ENCODE assay signal across 14 cellular contexts in the genomic region with DNA sequence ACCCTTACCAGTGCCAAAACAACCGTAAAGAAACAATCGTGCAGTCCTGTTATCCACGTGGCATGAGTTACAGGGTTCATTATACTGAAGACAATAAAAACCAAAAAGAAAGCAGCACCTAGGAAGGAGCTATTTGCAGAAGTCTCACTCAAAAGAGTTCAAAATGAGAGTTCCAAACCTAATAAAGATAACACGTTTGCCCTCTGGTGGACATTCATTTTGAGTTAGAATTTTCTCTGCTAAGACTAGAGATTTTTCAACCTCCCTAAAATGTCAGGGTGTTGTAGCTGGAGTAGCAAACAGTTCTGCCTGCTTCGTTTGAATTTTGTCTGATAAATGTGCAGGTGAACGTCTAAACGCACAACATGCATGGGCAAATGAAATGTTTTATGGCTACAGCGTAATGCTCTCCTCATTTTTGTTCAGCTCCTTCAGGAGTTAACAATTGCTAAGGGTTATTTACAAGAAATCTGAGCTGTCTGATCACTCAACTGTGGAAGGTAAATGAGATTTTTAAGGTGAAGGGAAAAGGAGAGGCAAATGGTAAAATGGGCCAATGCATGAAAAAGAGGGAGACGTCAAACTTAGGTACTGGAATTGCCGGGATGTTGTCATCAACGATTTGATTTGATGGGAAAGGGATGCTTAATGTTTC.
DNase-seq lines count a peak whose midpoint lies in the region; TF ChIP-seq lines count a peak whose summit lies in the region.
"Had no signal": no experiment of that assay in that cellular context is flagged by ENCODE, and none has a peak within 500 bp of the region (broad histone marks: within the 10 kb centered on the region; RNA-seq: fewer than 3 reads in every experiment).

No MANE protein-coding gene starts in this region.

- POLR2A ChIA-PET in MCF 10A (lab: Yijun Ruan, JAX) = no interaction called here

- CTCF ChIA-PET in MCF 10A (lab: Yijun Ruan, JAX) = interaction anchor here (1.0 kb wide), 1 partner anchor 84 kb away, joined by 3 read pairs; no protein-coding TSS in a partner anchor

- H3K27ac ChIP-seq in 22Rv1 (no peak overlapping the region), VCaP (no peak overlapping the region)
- H3K27ac ChIP-seq: neutrophil, upper lobe of left lung had no signal

- no peak overlapping the region for H3K4me3 Mint-ChIP-seq in MCF 10A (ENCODE audit: unreplicated experiment)
- H3K4me3 Mint-ChIP-seq: activated T-cell treated with anti-CD3 and anti-CD28 coated beads, Interleukin-2, amount 50 U/mL, for 24 hours had no signal

- peak; percentile 67 for DNase-seq in M059J (ENCODE audit: low read depth)
- DNase-seq in kidney tubule cell (ENCODE audit: low spot score) = peak; percentile 8
- no peak for DNase-seq in T-helper 9 cell
- no peak for DNase-seq in NCI-H1930 (lab: John Stamatoyannopoulos, UW)
- no peak for DNase-seq in MCF 10A (ENCODE audit: unreplicated experiment)
- DNase-seq in activated CD8-positive, alpha-beta memory T cell treated with anti-CD3 and anti-CD28 coated beads, Interleukin-2, amount 50 U/mL, for 48 hours = no peak
- DNase-seq: activated T-cell treated with anti-CD3 and anti-CD28 coated beads, Interleukin-2, amount 50 U/mL, for 24 hours; amniotic stem cell; left colon; NCI-H510A; upper lobe of left lung had no signal

- H3K4me1 Mint-ChIP-seq in MCF 10A (ENCODE audit: insufficient read depth, unreplicated experiment) = no peaks in the 10 kb centered on the region

- no TSS peak for BruUV-seq in MCF 10A (replicated peaks; lab: Mats Ljungman, UMichigan)

- intact Hi-C loops in MCF 10A (cut with micrococcal nuclease) = no loop called here

- 0 out of 2 replicates have a peak, but pooled peaks have one; percentile 3 for TF ChIP-seq CTCF in 22Rv1 (IDR thresholded peaks at IDR 0.05)
- TF ChIP-seq CTCF in VCaP (conservative IDR thresholded peaks at IDR 0.05) = peak; percentile 53
- TF ChIP-seq CTCF in MCF 10A (IDR thresholded peaks at IDR 0.05; ENCODE audit: unreplicated experiment) = no peak

- H3K27me3 Mint-ChIP-seq in MCF 10A (ENCODE audit: insufficient read depth, unreplicated experiment) = no peaks in the 10 kb centered on the region
- H3K27me3 Mint-ChIP-seq: activated T-cell treated with anti-CD3 and anti-CD28 coated beads, Interleukin-2, amount 50 U/mL, for 24 hours had no signal

- peaks cover 5% of the 10 kb centered on the region for H3K36me3 Mint-ChIP-seq in MCF 10A (ENCODE audit: insufficient read depth, unreplicated experiment)

- peaks cover 39% of the 10 kb centered on the region for H3K9me3 Mint-ChIP-seq in MCF 10A (ENCODE audit: unreplicated experiment)

- no peak overlapping the region for H3K27ac Mint-ChIP-seq in MCF 10A (ENCODE audit: low read depth, unreplicated experiment)
- H3K27ac Mint-ChIP-seq: activated T-cell treated with anti-CD3 and anti-CD28 coated beads, Interleukin-2, amount 50 U/mL, for 24 hours had no signal

Comparison
In these comparisons a context has a peak if more than half of its experiments do, and no peak if none do; other contexts are left out.
1. DNase-seq: peak in M059J (single experiment) and kidney tubule cell (single experiment); none in T-helper 9 cell (single experiment), NCI-H1930 (0 of 2), MCF 10A (single experiment) and activated CD8-positive, alpha-beta memory T cell treated with anti-CD3 and anti-CD28 coated beads, Interleukin-2, amount 50 U/mL, for 48 hours (single experiment).